21 cellular contexts compared by ENCODE assay signal in genomic region chr5:142683885-142684505, GRCh38. TPM values are rescaled to one million over a fixed set of nuclear protein-coding genes. Genes with fewer than 3 reads are reported as not detected.
A peak's percentile ranks its signal among the peaks of the same experiment; 100 is the strongest.
DNase-seq lines count a peak whose midpoint lies in the region; ATAC-seq, FAIRE-seq and TF ChIP-seq lines count a peak whose summit lies in the region.
"Had no signal": no experiment of that assay in that cellular context is flagged by ENCODE, and none has a peak within 500 bp of the region (broad histone marks: within the 10 kb centered on the region; RNA-seq: fewer than 3 reads in every experiment).

No MANE protein-coding gene starts in this region.

- no peaks in the 10 kb centered on the region for H3K27me3 Mint-ChIP-seq in MCF 10A (ENCODE audit: insufficient read depth, unreplicated experiment)
- peaks cover 5% of the 10 kb centered on the region for H3K27me3 Mint-ChIP-seq in activated CD4-positive, alpha-beta memory T cell treated with anti-CD3 and anti-CD28 coated beads for 36 hours
- H3K27me3 Mint-ChIP-seq in activated CD8-positive, alpha-beta memory T cell treated with anti-CD3 and anti-CD28 coated beads, Interleukin-2, amount 10 ng/mL, durations not matched to agents 7 days and 5 days: peaks cover 5% of the 10 kb centered on the region

- H3K36me3 Mint-ChIP-seq in MCF 10A (ENCODE audit: insufficient read depth, unreplicated experiment): no peaks in the 10 kb centered on the region
- no peaks in the 10 kb centered on the region for H3K36me3 Mint-ChIP-seq in activated CD4-positive, alpha-beta memory T cell treated with anti-CD3 and anti-CD28 coated beads for 36 hours
- H3K36me3 Mint-ChIP-seq in activated CD8-positive, alpha-beta memory T cell treated with anti-CD3 and anti-CD28 coated beads, Interleukin-2, amount 10 ng/mL, durations not matched to agents 7 days and 5 days: no peaks in the 10 kb centered on the region

- no peaks in the 10 kb centered on the region for H3K79me1 ChIP-seq in neuronal stem cell (ENCODE audit: low read depth, low read length)

- H2BK120ac ChIP-seq in neuronal stem cell (ENCODE audit: low read depth, low read length): no peak overlapping the region

- H3K79me2 ChIP-seq in endothelial cell of umbilical vein (ENCODE audit: control insufficient read depth, insufficient read depth, low read length): no peaks in the 10 kb centered on the region

- no peak overlapping the region for H3K4me3 Mint-ChIP-seq in MCF 10A (ENCODE audit: unreplicated experiment)
- no peak overlapping the region for H3K4me3 Mint-ChIP-seq in activated CD4-positive, alpha-beta memory T cell treated with anti-CD3 and anti-CD28 coated beads for 36 hours
- H3K4me3 Mint-ChIP-seq in activated CD8-positive, alpha-beta memory T cell treated with anti-CD3 and anti-CD28 coated beads, Interleukin-2, amount 10 ng/mL, durations not matched to agents 7 days and 5 days: no peak overlapping the region
- H3K4me3 Mint-ChIP-seq: T-helper 17 cell had no signal

- H3K4me1 ChIP-seq in breast epithelium (peaks cover 4 to 5% of the 10 kb centered on the region in 2 donors), endothelial cell of umbilical vein (ENCODE audit: control insufficient read depth, extremely low read depth, insufficient read depth, low read length) (peaks cover 7% of the 10 kb centered on the region), neuronal stem cell (ENCODE audit: control insufficient read depth in 2 of 2, insufficient read depth in 1 of 2, low read depth in 1 of 2, low read length in 2 of 2) (peaks cover 26 to 29% of the 10 kb centered on the region in 2 donors), transverse colon (peaks cover 0 to 20% (median 7%) of the 10 kb centered on the region in 4 donors)
- H3K4me1 ChIP-seq: right lobe of liver had no signal

- no peak overlapping the region for H3K27ac Mint-ChIP-seq in MCF 10A (ENCODE audit: low read depth, unreplicated experiment)
- no peak overlapping the region for H3K27ac Mint-ChIP-seq in activated CD4-positive, alpha-beta memory T cell treated with anti-CD3 and anti-CD28 coated beads for 36 hours
- no peak overlapping the region for H3K27ac Mint-ChIP-seq in activated CD8-positive, alpha-beta memory T cell treated with anti-CD3 and anti-CD28 coated beads, Interleukin-2, amount 10 ng/mL, durations not matched to agents 7 days and 5 days
- H3K27ac Mint-ChIP-seq: T-helper 17 cell had no signal

- H3K4me2 ChIP-seq in endothelial cell of umbilical vein (ENCODE audit: insufficient read depth, low read length) (peak overlapping the region; percentile 32), neuronal stem cell (ENCODE audit: insufficient read depth, low read length, poor library complexity, severe bottlenecking) (no peak overlapping the region)

- dilution Hi-C loops in endothelial cell of umbilical vein (cut with MboI; ENCODE audit: extremely low pct_ligation_motif_present, low sequenced_read_pairs): no loop called here

- H3K9me1 ChIP-seq in endothelial cell of umbilical vein (replicated peaks; ENCODE audit: control insufficient read depth, extremely low read depth, insufficient read depth, low read length): no peaks in the 10 kb centered on the region

- H3K9me3 Mint-ChIP-seq in MCF 10A (ENCODE audit: unreplicated experiment): no peaks in the 10 kb centered on the region
- H3K9me3 Mint-ChIP-seq in activated CD4-positive, alpha-beta memory T cell treated with anti-CD3 and anti-CD28 coated beads for 36 hours: no peaks in the 10 kb centered on the region
- H3K9me3 Mint-ChIP-seq in activated CD8-positive, alpha-beta memory T cell treated with anti-CD3 and anti-CD28 coated beads, Interleukin-2, amount 10 ng/mL, durations not matched to agents 7 days and 5 days (ENCODE audit: low read depth): no peaks in the 10 kb centered on the region

- H3K27ac ChIP-seq in breast epithelium (peak overlapping the region; percentile 74 to 92), endothelial cell of umbilical vein (ENCODE audit: insufficient read depth, low read depth, low read length) (no peak overlapping the region), neuronal stem cell (replicated peaks; ENCODE audit: low read length) (peak overlapping the region; percentile 34), transverse colon (peak overlapping the region in 3 of 4 donors; percentile 16 to 63 (median 46))
- H3K27ac ChIP-seq: 22Rv1, right lobe of liver, testis had no signal

- H3K23ac ChIP-seq in neuronal stem cell (ENCODE audit: low read depth, low read length, poor library complexity): no peak overlapping the region

- no peak overlapping the region for H3K18ac ChIP-seq in neuronal stem cell (ENCODE audit: low read length)

- no peak for FAIRE-seq in endothelial cell of umbilical vein (lab: Jason Lieb, UNC)
- FAIRE-seq: GM12892 had no signal

- in situ Hi-C loops in transverse colon (cut with MboI; ENCODE audit: low pct_ligation_motif_present in 1 of 4, low pct_unique_long_range_greater_than_20kb in 1 of 4, low sequenced_read_pairs in 3 of 4): loop anchor here in 1 of 4 donors (25.0 kb wide), 1 partner anchor 522 kb away; no protein-coding TSS in a partner anchor

- H2BK5ac ChIP-seq in neuronal stem cell (ENCODE audit: low read length): no peak overlapping the region

- BruUV-seq in MCF 10A (replicated peaks; lab: Mats Ljungman, UMichigan) (no TSS peak), endothelial cell of umbilical vein (replicated peaks; lab: Mats Ljungman, UMichigan) (no TSS peak)

- CTCF ChIA-PET in MCF 10A (lab: Yijun Ruan, JAX) (interaction anchor here (0.5 to 52.5 kb wide), 7 partner anchors 17 to 232 kb away, joined by 3 to 1243 read pairs (median 28); no protein-coding TSS in a partner anchor), endothelial cell of umbilical vein (lab: Charles Lee) (interaction anchor here (0.7 to 3.9 kb wide), 4 partner anchors 15 to 29 kb away, joined by 3 to 33 read pairs (median 12); no protein-coding TSS in a partner anchor)
- CTCF ChIA-PET in activated CD4-positive, alpha-beta memory T cell treated with anti-CD3 and anti-CD28 coated beads for 36 hours (lab: Charles Lee): interaction anchor here (1.2 kb wide), 1 partner anchor 14 kb away, joined by 5 read pairs; no protein-coding TSS in a partner anchor
- CTCF ChIA-PET in activated CD8-positive, alpha-beta memory T cell treated with anti-CD3 and anti-CD28 coated beads, Interleukin-2, amount 10 ng/mL, durations not matched to agents 7 days and 5 days (lab: Charles Lee): no interaction called here

- H3K27me3 ChIP-seq in breast epithelium: no peaks in the 10 kb centered on the region
- H3K27me3 ChIP-seq in endothelial cell of umbilical vein (ENCODE audit: control insufficient read depth in 2 of 2, insufficient read depth in 2 of 2, low read length in 2 of 2): peaks cover 14 to 19% of the 10 kb centered on the region in 2 experiments
- no peaks in the 10 kb centered on the region for H3K27me3 ChIP-seq in neuronal stem cell (ENCODE audit: control insufficient read depth in 3 of 3, insufficient read depth in 3 of 3, low read depth in 1 of 3, low read length in 3 of 3)
- H3K27me3 ChIP-seq in transverse colon: no peaks in the 10 kb centered on the region
- H3K27me3 ChIP-seq: right lobe of liver, testis had no signal

- H3K4me1 Mint-ChIP-seq in MCF 10A (ENCODE audit: insufficient read depth, unreplicated experiment): peaks cover 47% of the 10 kb centered on the region
- H3K4me1 Mint-ChIP-seq in activated CD4-positive, alpha-beta memory T cell treated with anti-CD3 and anti-CD28 coated beads for 36 hours (ENCODE audit: low read depth): no peaks in the 10 kb centered on the region
- H3K4me1 Mint-ChIP-seq in activated CD8-positive, alpha-beta memory T cell treated with anti-CD3 and anti-CD28 coated beads, Interleukin-2, amount 10 ng/mL, durations not matched to agents 7 days and 5 days: no peaks in the 10 kb centered on the region

- WGBS in neuronal stem cell (ENCODE audit: extremely low coverage in 2 of 2, insufficient read length in 2 of 2, insufficient replicate concordance in 1 of 2), 2 donors: no CpG with 5 or more reads among the region's 5 CpGs
- WGBS in transverse colon (ENCODE audit: low coverage in 1 of 2), 2 donors: 58 to 81% methylated on average over 3 to 5 of the region's 5 CpGs

- peak overlapping the region; percentile 46 for H2AFZ ChIP-seq in endothelial cell of umbilical vein (ENCODE audit: low read depth, low read length)
- H2AFZ ChIP-seq in neuronal stem cell (ENCODE audit: low read length): peak overlapping the region; percentile 83

- H2AK5ac ChIP-seq in neuronal stem cell (ENCODE audit: low read depth, low read length): no peak overlapping the region

- H2BK15ac ChIP-seq in neuronal stem cell (ENCODE audit: low read length): no peak overlapping the region

- H3K36me3 ChIP-seq in breast epithelium (no peaks in the 10 kb centered on the region), endothelial cell of umbilical vein (ENCODE audit: control insufficient read depth in 2 of 2, extremely low read depth in 1 of 2, insufficient read depth in 2 of 2, low read length in 2 of 2) (no peaks in the 10 kb centered on the region), neuronal stem cell (replicated peaks in 1 of 2; ENCODE audit: control insufficient read depth in 2 of 2, insufficient read depth in 2 of 2, low read length in 2 of 2) (no peaks in the 10 kb centered on the region), transverse colon (no peaks in the 10 kb centered on the region)
- H3K36me3 ChIP-seq: right lobe of liver had no signal

- H3K4ac ChIP-seq in neuronal stem cell (ENCODE audit: low read length): no peak overlapping the region

- no peak for TF ChIP-seq CTCF in breast epithelium (IDR thresholded peaks at IDR 0.05)
- no peak for TF ChIP-seq CTCF in MCF 10A (IDR thresholded peaks at IDR 0.05; ENCODE audit: unreplicated experiment)
- TF ChIP-seq CTCF in endothelial cell of umbilical vein (IDR thresholded peaks at IDR 0.05; ENCODE audit: extremely low read depth in 1 of 2, insufficient read depth in 1 of 2, low read depth in 1 of 2, low read length in 2 of 2): no peak
- TF ChIP-seq CTCF in transverse colon (IDR thresholded peaks at IDR 0.05): no peak

- no peak overlapping the region for H3K14ac ChIP-seq in neuronal stem cell (ENCODE audit: low read length)

- intact Hi-C loops in breast epithelium (cut with DNase I; ENCODE audit: low total_unique reads): no loop called here
- intact Hi-C loops in MCF 10A (cut with micrococcal nuclease): no loop called here
- intact Hi-C loops in endothelial cell of umbilical vein (cut with micrococcal nuclease): no loop called here
- intact Hi-C loops in transverse colon (cut with DNase I; ENCODE audit: low total_unique reads): no loop called here
- intact Hi-C loops in activated CD4-positive, alpha-beta memory T cell treated with anti-CD3 and anti-CD28 coated beads for 36 hours (cut with micrococcal nuclease): no loop called here

- H4K91ac ChIP-seq in neuronal stem cell (ENCODE audit: low read depth, low read length, poor library complexity): no peak overlapping the region

- POLR2A ChIA-PET in MCF 10A (lab: Yijun Ruan, JAX) (interaction anchor here (1.1 to 4.6 kb wide), 3 partner anchors 14 to 39 kb away, joined by 4 to 23 read pairs (median 14); no protein-coding TSS in a partner anchor), endothelial cell of umbilical vein (lab: Charles Lee) (no interaction called here)
- POLR2A ChIA-PET in activated CD4-positive, alpha-beta memory T cell treated with anti-CD3 and anti-CD28 coated beads for 36 hours (lab: Charles Lee): no interaction called here

- H3K4me3 ChIP-seq in breast epithelium (peak overlapping the region in 2 of 3 donors; percentile 39 to 54), endothelial cell of umbilical vein (replicated peaks in 1 of 3; ENCODE audit: insufficient read depth in 1 of 3, low read depth in 1 of 3, low read length in 3 of 3) (no peak overlapping the region), neuronal stem cell (ENCODE audit: low read length in 2 of 2) (no peak overlapping the region), transverse colon (no peak overlapping the region)
- H3K4me3 ChIP-seq: lung, right lobe of liver, testis had no signal

- H2BK12ac ChIP-seq in neuronal stem cell (ENCODE audit: low read length): no peak overlapping the region

- H3K9ac ChIP-seq in endothelial cell of umbilical vein (replicated peaks; ENCODE audit: extremely low read depth, insufficient read depth, low read length) (no peak overlapping the region), neuronal stem cell (ENCODE audit: low read depth, low read length, poor library complexity) (no peak overlapping the region)

- no peak for ATAC-seq in activated CD8-positive, alpha-beta memory T cell treated with anti-CD3 and anti-CD28 coated beads, Interleukin-2, amount 10 ng/mL, durations not matched to agents 7 days and 5 days
- ATAC-seq: right lobe of liver, T-helper 17 cell had no signal

- DNase-seq in breast epithelium (ENCODE audit: low spot score in 2 of 2) (no peak), MCF 10A (ENCODE audit: unreplicated experiment) (no peak), endothelial cell of umbilical vein (ENCODE audit: low read depth, low spot score) (no peak), neuronal stem cell (ENCODE audit: low spot score) (no peak), transverse colon (no peak), superior temporal gyrus (ENCODE audit: extremely low spot score) (no peak)
- no peak for DNase-seq in activated CD4-positive, alpha-beta memory T cell treated with anti-CD3 and anti-CD28 coated beads for 36 hours
- no peak for DNase-seq in activated CD8-positive, alpha-beta memory T cell treated with anti-CD3 and anti-CD28 coated beads, Interleukin-2, amount 10 ng/mL, durations not matched to agents 7 days and 5 days
- DNase-seq: GF-D8; GOT3; KBM-7; NCI-H524; right lobe of liver; SHP77; stimulated activated CD4-positive, alpha-beta T cell treated with anti-CD3 and anti-CD28 coated beads, Interleukin-4, amount 100 ng/mL, for 24 hours; T-helper 17 cell had no signal

- no peak for TF ChIP-seq EP300 in transverse colon (IDR thresholded peaks at IDR 0.05; ENCODE audit: low read depth)

- no peaks in the 10 kb centered on the region for H4K20me1 ChIP-seq in endothelial cell of umbilical vein (replicated peaks; ENCODE audit: control insufficient read depth, extremely low read depth, insufficient read depth, low read length)

- no peak overlapping the region for H4K8ac ChIP-seq in neuronal stem cell (ENCODE audit: low read depth, low read length)

- TF ChIP-seq POLR2A in breast epithelium (IDR thresholded peaks at IDR 0.05) (no peak), endothelial cell of umbilical vein (IDR thresholded peaks at IDR 0.05; ENCODE audit: low read depth, low read length) (no peak), transverse colon (IDR thresholded peaks at IDR 0.05) (no peak)

- no peaks in the 10 kb centered on the region for H3K9me3 ChIP-seq in breast epithelium
- H3K9me3 ChIP-seq in endothelial cell of umbilical vein (replicated peaks; ENCODE audit: control insufficient read depth, insufficient read depth, low read length): no peaks in the 10 kb centered on the region
- H3K9me3 ChIP-seq in neuronal stem cell (replicated peaks in 1 of 2; ENCODE audit: control insufficient read depth in 2 of 2, insufficient read depth in 1 of 2, low read depth in 1 of 2, low read length in 2 of 2): no peaks in the 10 kb centered on the region
- H3K9me3 ChIP-seq in transverse colon: no peaks in the 10 kb centered on the region
- H3K9me3 ChIP-seq: right lobe of liver, testis had no signal

RNA-seq across cellular contexts. Expression of gene FGF1, which starts 1.9 kb away (rescaled TPM):
- total RNA-seq in breast epithelium (10 to 100 TPM in 1 of 3 donors, 1 to 10 TPM in 1, under 1 TPM in 1; 0.32 to 20.3 (median 6.6) TPM), MCF 10A (2022) (0.34 and 0.65 TPM in 2 replicates), endothelial cell of umbilical vein (not detected in 2 replicates), transverse colon (under 1 TPM in 2 of 4 donors, not detected in 2; 0.32 to 0.41 TPM)
- not detected in 2 replicates for polyA plus RNA-seq in endothelial cell of umbilical vein
- not detected in 2 replicates for polyA plus RNA-seq in endothelial cell of umbilical vein (2011; cell fraction: cytosol; rRNA removed)
- polyA plus RNA-seq in endothelial cell of umbilical vein (2011; cell fraction: nucleus; rRNA removed): not detected in 2 replicates
- 0.53 TPM in 1 of 2 replicates, not detected in the other for polyA plus RNA-seq in endothelial cell of umbilical vein (2012)
- not detected in 2 replicates for polyA minus RNA-seq in endothelial cell of umbilical vein
- polyA minus RNA-seq in endothelial cell of umbilical vein (2011; cell fraction: cytosol; rRNA and poly(A)+ RNA removed): not detected
- polyA minus RNA-seq in endothelial cell of umbilical vein (2011; cell fraction: nucleus; rRNA and poly(A)+ RNA removed): not detected in 2 replicates
- polyA plus RNA-seq in neuronal stem cell (2013, experiment 1 of 2): 0.18 TPM
- 0.10 TPM for polyA plus RNA-seq in neuronal stem cell (2013, experiment 2 of 2)
- total RNA-seq in activated CD4-positive, alpha-beta memory T cell treated with anti-CD3 and anti-CD28 coated beads for 36 hours: not detected
- total RNA-seq in activated CD8-positive, alpha-beta memory T cell treated with anti-CD3 and anti-CD28 coated beads, Interleukin-2, amount 10 ng/mL, durations not matched to agents 7 days and 5 days: not detected
- total RNA-seq: T-helper 17 cell had no signal
- polyA plus RNA-seq: neural cell had no signal

Comparison
In these comparisons a context has a peak if more than half of its experiments do, and no peak if none do; other contexts are left out.
1. H3K4me3 ChIP-seq: peak in breast epithelium (2 of 3); none in endothelial cell of umbilical vein (0 of 3), neuronal stem cell (0 of 2) and transverse colon (0 of 4).